ENCODE assay signal across 8 cellular contexts in genomic region chr3:72155391-72156064, GRCh38.
DNase-seq lines count a peak whose midpoint lies in the region; ATAC-seq and TF ChIP-seq lines count a peak whose summit lies in the region.
"Had no signal": no experiment of that assay in that cellular context is flagged by ENCODE, and none has a peak within 500 bp of the region (broad histone marks: within the 10 kb centered on the region; RNA-seq: fewer than 3 reads in every experiment).

No MANE protein-coding gene starts in this region.

- no peaks in the 10 kb centered on the region for H3K79me2 ChIP-seq in PC-9 (ENCODE audit: low read depth)

- BruUV-seq in PC-9 (replicated peaks; lab: Mats Ljungman, UMichigan): no TSS peak

- no peak overlapping the region for H2BK12ac ChIP-seq in mesenchymal stem cell (ENCODE audit: low read length in 2 of 2)

- peaks cover 4% of the 10 kb centered on the region for H3K9me3 Mint-ChIP-seq in activated CD4-positive, alpha-beta memory T cell treated with anti-CD3 and anti-CD28 coated beads for 36 hours

- H3K4me1 ChIP-seq in mesenchymal stem cell (ENCODE audit: control insufficient read depth, insufficient read depth, low read depth, low read length) (peaks cover 8% of the 10 kb centered on the region), upper lobe of right lung (peaks cover 16% of the 10 kb centered on the region), PC-9 (replicated peaks; ENCODE audit: insufficient read depth) (no peaks in the 10 kb centered on the region)

- H3K9me2 ChIP-seq in PC-9 (ENCODE audit: insufficient read depth): no peaks in the 10 kb centered on the region

- H2BK5ac ChIP-seq in mesenchymal stem cell (ENCODE audit: low read depth, low read length, poor library complexity, severe bottlenecking): no peak overlapping the region

- TF ChIP-seq CTCF in upper lobe of right lung (IDR thresholded peaks at IDR 0.05) (no peak), PC-9 (conservative IDR thresholded peaks at IDR 0.05) (no peak)

- DNase-seq in NCI-H2171 treated with DMSO at 0.1 percent for 48 hours (lab: John Stamatoyannopoulos, UW) (peak; percentile 74), mesenchymal stem cell (peak; percentile 97), upper lobe of right lung (no peak), PC-9 (no peak)
- DNase-seq in activated CD4-positive, alpha-beta memory T cell treated with anti-CD3 and anti-CD28 coated beads for 36 hours: no peak
- DNase-seq: activated B cell treated with CpG ODN at 0.5 μM for 24 hours had no signal

- peak overlapping the region; percentile 73 for H3K9ac ChIP-seq in mesenchymal stem cell (ENCODE audit: low read length)

- CTCF ChIA-PET in PC-9 (lab: Charles Lee): no interaction called here
- CTCF ChIA-PET in activated CD4-positive, alpha-beta memory T cell treated with anti-CD3 and anti-CD28 coated beads for 36 hours (lab: Charles Lee): no interaction called here

- H2AK5ac ChIP-seq in mesenchymal stem cell (ENCODE audit: low read length, severe bottlenecking): no peak overlapping the region

- H4K8ac ChIP-seq in mesenchymal stem cell (ENCODE audit: low read length): peak overlapping the region; percentile 14

- no peaks in the 10 kb centered on the region for H4K20me1 ChIP-seq in PC-9 (ENCODE audit: insufficient read depth)

- H3K79me1 ChIP-seq in mesenchymal stem cell (replicated peaks; ENCODE audit: low read length, poor library complexity, severe bottlenecking): no peaks in the 10 kb centered on the region

- H3K27me3 ChIP-seq in mesenchymal stem cell (ENCODE audit: control insufficient read depth in 1 of 2, insufficient read depth in 1 of 2, low read length in 2 of 2) (no peaks in the 10 kb centered on the region), upper lobe of right lung (no peaks in the 10 kb centered on the region), PC-9 (ENCODE audit: insufficient read depth, low read depth) (0 out of 2 replicates have a peak, but pooled peaks cover 5% of the 10 kb centered on the region)

- no peak overlapping the region for H2AFZ ChIP-seq in mesenchymal stem cell (ENCODE audit: low read depth, low read length)
- no peak overlapping the region for H2AFZ ChIP-seq in PC-9

- H3K4me3 ChIP-seq in mesenchymal stem cell (ENCODE audit: insufficient read depth in 1 of 2, low read depth in 1 of 2, low read length in 2 of 2): peak overlapping the region in 1 of 2 experiments; percentile 40
- no peak overlapping the region for H3K4me3 ChIP-seq in upper lobe of right lung
- no peak overlapping the region for H3K4me3 ChIP-seq in PC-9

- intact Hi-C loops in upper lobe of right lung (cut with DNase I): no loop called here
- intact Hi-C loops in PC-9 (cut with micrococcal nuclease; ENCODE audit: unreplicated experiment): no loop called here
- intact Hi-C loops in activated CD4-positive, alpha-beta memory T cell treated with anti-CD3 and anti-CD28 coated beads for 36 hours (cut with micrococcal nuclease): no loop called here

- no peak overlapping the region for H3K23ac ChIP-seq in mesenchymal stem cell (ENCODE audit: low read length in 2 of 2)

- H2BK15ac ChIP-seq in mesenchymal stem cell (ENCODE audit: low read depth, poor library complexity, severe bottlenecking): no peak overlapping the region

- H3K4me2 ChIP-seq in mesenchymal stem cell (ENCODE audit: low read length, poor library complexity, severe bottlenecking) (no peak overlapping the region), PC-9 (no peak overlapping the region)

- no peak overlapping the region for H3K14ac ChIP-seq in mesenchymal stem cell (ENCODE audit: low read length in 2 of 2)

- ATAC-seq in upper lobe of right lung: peak; percentile 5
- ATAC-seq in HG02623 (IDR thresholded peaks at IDR 0.05; ENCODE audit: unreplicated experiment): no peak

- no peaks in the 10 kb centered on the region for H3K4me1 Mint-ChIP-seq in activated CD4-positive, alpha-beta memory T cell treated with anti-CD3 and anti-CD28 coated beads for 36 hours (ENCODE audit: low read depth)

- H3K9me3 ChIP-seq in mesenchymal stem cell (ENCODE audit: control insufficient read depth, low read length): peaks cover 5% of the 10 kb centered on the region
- H3K9me3 ChIP-seq in upper lobe of right lung: no peaks in the 10 kb centered on the region
- H3K9me3 ChIP-seq in PC-9 (ENCODE audit: insufficient read depth, low read depth): no peaks in the 10 kb centered on the region

- POLR2A ChIA-PET in PC-9 (lab: Charles Lee; ENCODE audit: unreplicated experiment): no interaction called here
- POLR2A ChIA-PET in activated CD4-positive, alpha-beta memory T cell treated with anti-CD3 and anti-CD28 coated beads for 36 hours (lab: Charles Lee): no interaction called here

- no peak overlapping the region for H4K91ac ChIP-seq in mesenchymal stem cell (ENCODE audit: low read length)

- H3K18ac ChIP-seq in mesenchymal stem cell (ENCODE audit: low read depth in 1 of 2, low read length in 2 of 2): peak overlapping the region; percentile 10 to 16

- no peak overlapping the region for H3K4me3 Mint-ChIP-seq in activated CD4-positive, alpha-beta memory T cell treated with anti-CD3 and anti-CD28 coated beads for 36 hours
- H3K4me3 Mint-ChIP-seq: activated B cell treated with CpG ODN at 0.5 μM for 24 hours had no signal

- H3K27me3 Mint-ChIP-seq in activated CD4-positive, alpha-beta memory T cell treated with anti-CD3 and anti-CD28 coated beads for 36 hours: peaks cover 7% of the 10 kb centered on the region
- H3K27me3 Mint-ChIP-seq: activated B cell treated with CpG ODN at 0.5 μM for 24 hours had no signal

- peak overlapping the region; percentile 2 for H2BK120ac ChIP-seq in mesenchymal stem cell (ENCODE audit: low read depth, low read length)

- no peaks in the 10 kb centered on the region for H3K36me3 ChIP-seq in mesenchymal stem cell (ENCODE audit: control insufficient read depth in 1 of 2, insufficient read depth in 2 of 2, low read depth in 1 of 2, low read length in 2 of 2)
- H3K36me3 ChIP-seq in upper lobe of right lung: no peaks in the 10 kb centered on the region
- no peaks in the 10 kb centered on the region for H3K36me3 ChIP-seq in PC-9 (ENCODE audit: low read depth)

- H3K4ac ChIP-seq in mesenchymal stem cell (ENCODE audit: low read depth in 1 of 2, low read length in 2 of 2): no peak overlapping the region

- H3K36me3 Mint-ChIP-seq in activated CD4-positive, alpha-beta memory T cell treated with anti-CD3 and anti-CD28 coated beads for 36 hours: no peaks in the 10 kb centered on the region

- H3K27ac ChIP-seq in cingulate gyrus (ENCODE audit: low read depth, low read length) (peak overlapping the region; percentile 51), mesenchymal stem cell (ENCODE audit: low read length, poor library complexity, severe bottlenecking) (no peak overlapping the region), upper lobe of right lung (no peak overlapping the region), PC-9 (no peak overlapping the region)

- no peaks in the 10 kb centered on the region for H3F3A ChIP-seq in PC-9 (ENCODE audit: insufficient read depth, low read depth)

- no peak overlapping the region for H3K27ac Mint-ChIP-seq in activated CD4-positive, alpha-beta memory T cell treated with anti-CD3 and anti-CD28 coated beads for 36 hours
- H3K27ac Mint-ChIP-seq: activated B cell treated with CpG ODN at 0.5 μM for 24 hours had no signal

- WGBS in mesenchymal stem cell: 12% methylated on average over 12 of the region's 12 CpGs

Comparison
In these comparisons a context has a peak if more than half of its experiments do, and no peak if none do; other contexts are left out.
1. DNase-seq: peak in NCI-H2171 treated with DMSO at 0.1 percent for 48 hours (single experiment) and mesenchymal stem cell (single experiment); none in upper lobe of right lung (single experiment), PC-9 (0 of 2) and activated CD4-positive, alpha-beta memory T cell treated with anti-CD3 and anti-CD28 coated beads for 36 hours (single experiment).